In genomic region chr12:95674631-95675030, GRCh38 we compare ENCODE assay signal across 12 cellular contexts.
DNase-seq lines count a peak whose midpoint lies in the region; TF ChIP-seq lines count a peak whose summit lies in the region.
"Had no signal": no experiment of that assay in that cellular context is flagged by ENCODE, and none has a peak within 500 bp of the region (broad histone marks: within the 10 kb centered on the region; RNA-seq: fewer than 3 reads in every experiment).

No MANE protein-coding gene starts in this region.

- H3K27ac ChIP-seq in breast epithelium (peak overlapping the region in 1 of 2 donors; percentile 29), spleen (peak overlapping the region in 6 of 8 donors; percentile 6 to 63 (median 24)), coronary artery (no peak overlapping the region)
- H3K27ac ChIP-seq: 22Rv1 had no signal

- H3K27ac Mint-ChIP-seq in MCF 10A (ENCODE audit: low read depth, unreplicated experiment) = no peak overlapping the region
- H3K27ac Mint-ChIP-seq: nephron progenitor cell had no signal

- TF ChIP-seq POLR2A in breast epithelium (IDR thresholded peaks at IDR 0.05) = no peak
- TF ChIP-seq POLR2A in spleen (IDR thresholded peaks at IDR 0.05) = no peak

- H3K36me3 ChIP-seq in breast epithelium (no peaks in the 10 kb centered on the region), spleen (peaks cover 0 to 32% (median 2%) of the 10 kb centered on the region in 6 donors)

- H3K27me3 Mint-ChIP-seq in MCF 10A (ENCODE audit: insufficient read depth, unreplicated experiment) = no peaks in the 10 kb centered on the region

- no peaks in the 10 kb centered on the region for H3K9me3 Mint-ChIP-seq in MCF 10A (ENCODE audit: unreplicated experiment)

- no peak overlapping the region for H3K4me3 Mint-ChIP-seq in MCF 10A (ENCODE audit: unreplicated experiment)
- H3K4me3 Mint-ChIP-seq: nephron progenitor cell had no signal

- no peaks in the 10 kb centered on the region for H3K36me3 Mint-ChIP-seq in MCF 10A (ENCODE audit: insufficient read depth, unreplicated experiment)

- H3K9me3 ChIP-seq in breast epithelium (no peaks in the 10 kb centered on the region), spleen (peaks cover 0 to 7% (median 0%) of the 10 kb centered on the region in 8 donors)

- DNase-seq in MCF 10A (ENCODE audit: unreplicated experiment) (peak; percentile 34), breast epithelium (ENCODE audit: low spot score in 2 of 2) (no peak), NCI-H524 (lab: John Stamatoyannopoulos, UW) (peak; percentile 91 to 98), fibroblast of mammary gland (ENCODE audit: low read depth) (peak; percentile 34), spleen (no peak), NK-92 (lab: John Stamatoyannopoulos, UW; ENCODE audit: unreplicated experiment) (no peak), coronary artery (ENCODE audit: low spot score) (no peak)
- no peak for DNase-seq in stimulated activated CD8-positive, alpha-beta memory T cell treated with anti-CD3 and anti-CD28 coated beads, Interleukin-4, amount 100 ng/mL, for 48 hours
- DNase-seq: aorta; nephron progenitor cell; NK-92 treated with Interleukin-12 subunit alpha and Interleukin-12 subunit beta, amount 100 ng/mL, for 24 hours had no signal

- TF ChIP-seq CTCF in MCF 10A (IDR thresholded peaks at IDR 0.05; ENCODE audit: unreplicated experiment) = no peak
- no peak for TF ChIP-seq CTCF in breast epithelium (IDR thresholded peaks at IDR 0.05)
- no peak for TF ChIP-seq CTCF in fibroblast of mammary gland (conservative IDR thresholded peaks at IDR 0.05; ENCODE audit: control insufficient read depth, insufficient read depth, low read depth, low read length)
- no peak for TF ChIP-seq CTCF in spleen (IDR thresholded peaks at IDR 0.05 in 8 of 11, conservative IDR thresholded peaks at IDR 0.05 in 3 of 11)
- TF ChIP-seq CTCF in coronary artery (IDR thresholded peaks at IDR 0.05) = no peak

- H3K4me1 Mint-ChIP-seq in MCF 10A (ENCODE audit: insufficient read depth, unreplicated experiment) = no peaks in the 10 kb centered on the region

- no peak overlapping the region for H3K4me3 ChIP-seq in breast epithelium
- H3K4me3 ChIP-seq in fibroblast of mammary gland (ENCODE audit: control insufficient read depth, low read depth, low read length) = no peak overlapping the region
- no peak overlapping the region for H3K4me3 ChIP-seq in spleen
- no peak overlapping the region for H3K4me3 ChIP-seq in coronary artery

- intact Hi-C loops in MCF 10A (cut with micrococcal nuclease) (no loop called here), breast epithelium (cut with DNase I; ENCODE audit: low total_unique reads) (no loop called here), spleen (cut with DNase I; ENCODE audit: low total_unique reads) (no loop called here)

- WGBS in spleen, 5 donors = 32 to 68% (median 58%) methylated on average over 1 of the region's 1 CpG

- H3K27me3 ChIP-seq in breast epithelium = no peaks in the 10 kb centered on the region
- H3K27me3 ChIP-seq in spleen (replicated peaks in 1 of 7) = no peaks in the 10 kb centered on the region

- BruUV-seq in MCF 10A (replicated peaks; lab: Mats Ljungman, UMichigan) = no TSS peak

- H3K4me1 ChIP-seq in breast epithelium (no peaks in the 10 kb centered on the region), spleen (peaks cover 0 to 19% (median 7%) of the 10 kb centered on the region in 6 donors)

- CTCF ChIA-PET in MCF 10A (lab: Yijun Ruan, JAX) = no interaction called here

- POLR2A ChIA-PET in MCF 10A (lab: Yijun Ruan, JAX) = interaction anchor here (1.2 kb wide), 1 partner anchor 13 kb away, joined by 3 read pairs; no protein-coding TSS in a partner anchor

Comparison
In these comparisons a context has a peak if more than half of its experiments do, and no peak if none do; other contexts are left out.
1. DNase-seq: peak in MCF 10A (single experiment), NCI-H524 (2 of 2) and fibroblast of mammary gland (single experiment); none in breast epithelium (0 of 2), spleen (single experiment), NK-92 (single experiment), stimulated activated CD8-positive, alpha-beta memory T cell treated with anti-CD3 and anti-CD28 coated beads, Interleukin-4, amount 100 ng/mL, for 48 hours (single experiment) and coronary artery (single experiment).
2. H3K27ac ChIP-seq: peak in spleen (6 of 8); none in coronary artery (0 of 2).